22 cellular contexts compared by ENCODE assay signal in genomic region chr1:228889289-228889688, GRCh38.
"Had no signal": no experiment of that assay in that cellular context is flagged by ENCODE, and none has a peak within 500 bp of the region (broad histone marks: within the 10 kb centered on the region; RNA-seq: fewer than 3 reads in every experiment).

No MANE protein-coding gene starts in this region.

- H3K27me3 ChIP-seq: right atrium auricular region, stomach, thyroid gland had no signal

- H3K27ac ChIP-seq: lower lobe of right lung, prostate gland, right atrium auricular region, stomach, thyroid gland had no signal

- H3K36me3 Mint-ChIP-seq: immature natural killer cell had no signal

- H3K4me3 ChIP-seq: lower lobe of right lung, prostate gland, right atrium auricular region, smooth muscle cell, stomach, thyroid gland had no signal

- H3K9me3 ChIP-seq: lower lobe of right lung, prostate gland, stomach, thyroid gland had no signal

- DNase-seq: cortex of kidney; effector memory CD8-positive, alpha-beta T cell; hypothalamus; immature natural killer cell; kidney glomerular epithelial cell; left colon; left ventricle myocardium superior; lower lobe of right lung; nephron progenitor cell; nucleus accumbens; stimulated activated CD4-positive, alpha-beta T cell treated with anti-CD3 and anti-CD28 coated beads, Interleukin-12 subunit alpha, Interleukin-12 subunit beta, amount 100 ng/mL, for 4 hours; stimulated activated CD4-positive, alpha-beta T cell treated with anti-CD3 and anti-CD28 coated beads, Interleukin-1b, Interleukin-23, amount 100 ng/mL, for 48 hours; stimulated activated CD4-positive, alpha-beta T cell treated with anti-CD3 and anti-CD28 coated beads, Interleukin-4, amount 100 ng/mL, for 1 hour; stimulated activated CD8-positive, alpha-beta memory T cell treated with anti-CD3 and anti-CD28 coated beads, Interleukin-4, amount 100 ng/mL, for 48 hours; stimulated activated naive CD4-positive, alpha-beta T cell treated with Interleukin-2 at 50 U/mL for 16 hours; stomach; thyroid gland had no signal

- H3K36me3 ChIP-seq: lower lobe of right lung, prostate gland, right atrium auricular region, stomach, thyroid gland had no signal

- H3K9me3 Mint-ChIP-seq: effector memory CD8-positive, alpha-beta T cell; immature natural killer cell had no signal

- ATAC-seq: effector memory CD8-positive, alpha-beta T cell; left colon; left ventricle myocardium superior; naive thymus-derived CD8-positive, alpha-beta T cell; sciatic nerve had no signal

- H3K4me1 ChIP-seq: lower lobe of right lung, prostate gland, right atrium auricular region, thyroid gland had no signal

- H3K4me1 Mint-ChIP-seq: immature natural killer cell had no signal

- H3K4me3 Mint-ChIP-seq: effector memory CD8-positive, alpha-beta T cell; immature natural killer cell; nephron progenitor cell had no signal

- H3K27ac Mint-ChIP-seq: effector memory CD8-positive, alpha-beta T cell; immature natural killer cell; nephron progenitor cell had no signal
